8 cellular contexts compared by ENCODE assay signal in the genomic region with DNA sequence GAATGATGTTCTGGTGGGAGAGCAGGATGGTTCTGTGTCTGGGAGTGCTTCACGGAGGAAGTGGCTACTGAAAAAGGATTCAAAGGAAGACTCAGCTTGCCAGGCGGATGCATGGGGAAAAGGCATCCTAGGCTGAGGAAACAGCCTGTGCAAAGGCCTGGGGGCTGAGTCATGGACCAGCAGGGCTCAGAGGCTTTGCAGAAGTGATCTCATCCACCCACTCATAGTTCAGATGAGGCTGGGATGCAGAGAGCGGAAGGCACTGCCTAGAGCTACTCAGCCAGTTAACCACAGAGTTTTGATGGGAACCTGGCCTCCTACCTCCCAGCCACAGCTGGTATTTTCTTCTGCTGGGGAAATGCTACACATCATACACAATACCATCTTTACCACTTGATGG. TPM values are rescaled to one million over a fixed set of nuclear protein-coding genes. Genes with fewer than 3 reads are reported as not detected.
DNase-seq lines count a peak whose midpoint lies in the region; ATAC-seq and TF ChIP-seq lines count a peak whose summit lies in the region.
"Had no signal": no experiment of that assay in that cellular context is flagged by ENCODE, and none has a peak within 500 bp of the region (broad histone marks: within the 10 kb centered on the region; RNA-seq: fewer than 3 reads in every experiment).

No MANE protein-coding gene starts in this region.

- peak; percentile 66 for DNase-seq in activated CD8-positive, alpha-beta memory T cell treated with anti-CD3 and anti-CD28 coated beads, Interleukin-2, amount 10 ng/mL, durations not matched to agents 7 days and 5 days
- DNase-seq in iris pigment epithelial cell (ENCODE audit: low read depth) (peak; percentile 100), NCI-H345 (lab: John Stamatoyannopoulos, UW) (no peak), iPS-NIHi7 (ENCODE audit: extremely low spot score) (no peak), tibial artery (no peak)

- H3K36me3 Mint-ChIP-seq in activated CD8-positive, alpha-beta memory T cell treated with anti-CD3 and anti-CD28 coated beads, Interleukin-2, amount 10 ng/mL, durations not matched to agents 7 days and 5 days: peaks cover 11% of the 10 kb centered on the region

- TF ChIP-seq CTCF in tibial artery (IDR thresholded peaks at IDR 0.05): no peak

- no peak overlapping the region for H3K27ac ChIP-seq in tibial artery
- H3K27ac ChIP-seq: pancreas had no signal

- intact Hi-C loops in tibial artery (cut with DNase I; ENCODE audit: low total_unique reads): no loop called here

- peaks cover 11% of the 10 kb centered on the region for H3K27me3 Mint-ChIP-seq in activated CD8-positive, alpha-beta memory T cell treated with anti-CD3 and anti-CD28 coated beads, Interleukin-2, amount 10 ng/mL, durations not matched to agents 7 days and 5 days

- peaks cover 0 to 3% of the 10 kb centered on the region in 2 donors for H3K27me3 ChIP-seq in tibial artery
- H3K27me3 ChIP-seq: pancreas had no signal

- CTCF ChIA-PET in activated CD8-positive, alpha-beta memory T cell treated with anti-CD3 and anti-CD28 coated beads, Interleukin-2, amount 10 ng/mL, durations not matched to agents 7 days and 5 days (lab: Charles Lee): interaction anchor here (0.9 kb wide), 1 partner anchor 37 kb away, joined by 3 read pairs; no protein-coding TSS in a partner anchor

- H3K4me3 ChIP-seq in tibial artery: no peak overlapping the region
- H3K4me3 ChIP-seq: pancreas had no signal

- peaks cover 0 to 10% (median 7%) of the 10 kb centered on the region in 3 donors for H3K9me3 ChIP-seq in tibial artery
- H3K9me3 ChIP-seq: pancreas had no signal

- H3K4me3 Mint-ChIP-seq in activated CD8-positive, alpha-beta memory T cell treated with anti-CD3 and anti-CD28 coated beads, Interleukin-2, amount 10 ng/mL, durations not matched to agents 7 days and 5 days: no peak overlapping the region

- peaks cover 0 to 9% (median 4%) of the 10 kb centered on the region in 4 donors for H3K4me1 ChIP-seq in tibial artery
- H3K4me1 ChIP-seq: pancreas had no signal

- peak overlapping the region; percentile 2 for H3K27ac Mint-ChIP-seq in activated CD8-positive, alpha-beta memory T cell treated with anti-CD3 and anti-CD28 coated beads, Interleukin-2, amount 10 ng/mL, durations not matched to agents 7 days and 5 days

- no peaks in the 10 kb centered on the region for H3K36me3 ChIP-seq in tibial artery
- H3K36me3 ChIP-seq: pancreas had no signal

- H3K9me3 Mint-ChIP-seq in activated CD8-positive, alpha-beta memory T cell treated with anti-CD3 and anti-CD28 coated beads, Interleukin-2, amount 10 ng/mL, durations not matched to agents 7 days and 5 days (ENCODE audit: low read depth): peaks cover 3% of the 10 kb centered on the region

- H3K4me1 Mint-ChIP-seq in activated CD8-positive, alpha-beta memory T cell treated with anti-CD3 and anti-CD28 coated beads, Interleukin-2, amount 10 ng/mL, durations not matched to agents 7 days and 5 days: peaks cover 14% of the 10 kb centered on the region

- ATAC-seq in GM18907 (IDR thresholded peaks at IDR 0.05; ENCODE audit: unreplicated experiment) (peak; percentile 84), HG03066 (IDR thresholded peaks at IDR 0.05; ENCODE audit: low read depth, unreplicated experiment) (peak; percentile 75)
- peak; percentile 94 for ATAC-seq in activated CD8-positive, alpha-beta memory T cell treated with anti-CD3 and anti-CD28 coated beads, Interleukin-2, amount 10 ng/mL, durations not matched to agents 7 days and 5 days

RNA-seq across cellular contexts. Expression of a gene that starts 15.8 kb away (rescaled TPM):
- total RNA-seq in activated CD8-positive, alpha-beta memory T cell treated with anti-CD3 and anti-CD28 coated beads, Interleukin-2, amount 10 ng/mL, durations not matched to agents 7 days and 5 days: under 1 TPM; 0.15 to 0.19 TPM

RNA-seq across cellular contexts. Expression of a gene that starts 53.9 kb away (rescaled TPM):
- total RNA-seq in activated CD8-positive, alpha-beta memory T cell treated with anti-CD3 and anti-CD28 coated beads, Interleukin-2, amount 10 ng/mL, durations not matched to agents 7 days and 5 days: 100 to 1,000 TPM; 381 to 433 TPM

Comparison
In these comparisons a context has a peak if more than half of its experiments do, and no peak if none do; other contexts are left out.
1. DNase-seq: peak in activated CD8-positive, alpha-beta memory T cell treated with anti-CD3 and anti-CD28 coated beads, Interleukin-2, amount 10 ng/mL, durations not matched to agents 7 days and 5 days (single experiment) and iris pigment epithelial cell (single experiment); none in NCI-H345 (single experiment), iPS-NIHi7 (single experiment) and tibial artery (0 of 2).
2. Peak in every context shown above with its lines, with median percentiles within 50 percentile points of each other: ATAC-seq.